In the genomic region with DNA sequence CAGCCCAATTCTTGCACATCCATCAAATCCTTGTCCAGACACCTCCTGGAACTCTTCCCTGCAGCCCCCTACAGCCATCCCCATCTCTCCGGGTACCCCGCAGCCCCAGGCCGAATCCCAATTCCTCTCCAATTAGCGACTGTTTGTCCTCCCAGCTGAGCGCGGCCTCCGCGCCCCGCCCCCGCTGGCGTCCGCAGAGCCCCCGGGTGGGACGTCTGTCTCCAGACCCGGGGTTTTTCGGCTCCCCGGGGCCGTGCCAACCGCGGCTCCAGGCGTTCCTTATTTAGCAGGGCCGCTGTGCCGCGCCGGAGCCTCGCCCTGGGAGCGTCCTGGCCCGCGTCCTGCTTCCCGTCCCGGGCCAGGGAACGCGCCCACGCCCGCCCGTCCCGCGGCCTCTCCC, we compare ENCODE assay signal across 8 cellular contexts.
DNase-seq lines count a peak whose midpoint lies in the region; ATAC-seq and TF ChIP-seq lines count a peak whose summit lies in the region.
"Not testable (repeated sequence)": the region's sequence is repeated elsewhere in the genome, so short reads cannot be mapped to it uniquely, and the experiment has no call there.

No MANE protein-coding gene starts in this region.

- H3K4me3 Mint-ChIP-seq in activated naive CD8-positive, alpha-beta T cell treated with anti-CD3 and anti-CD28 coated beads for 36 hours = peak overlapping the region; percentile 78
- peak overlapping the region in 1 of 2 donors; percentile 60 for H3K4me3 Mint-ChIP-seq in effector memory CD8-positive, alpha-beta T cell
- peak overlapping the region; percentile 80 to 86 for H3K4me3 Mint-ChIP-seq in stimulated activated naive B cell treated with anti-CD40 and anti-IgM and Interleukin-4, amounts not matched to agents 10 μg/mL and 1 μg/mL and 100 μg/mL, for 72 hours

- not testable (repeated sequence) for H3K36me3 ChIP-seq in BE2C; HUES64 (ENCODE audit: insufficient read depth, low read length); kidney epithelial cell (ENCODE audit: control insufficient read depth, insufficient read depth, low read length)

- intact Hi-C loops in posterior cingulate gyrus (cut with DNase I) = not testable (repeated sequence)

- H3K4me3 ChIP-seq in BE2C (ENCODE audit: low read depth, low read length) (peak overlapping the region; percentile 39), HUES64 (ENCODE audit: low read length) (peak overlapping the region; percentile 35; the same call in 1 of the 2 replicates), kidney epithelial cell (ENCODE audit: low read depth, low read length) (peak overlapping the region; percentile 27)

- peak; percentile 26 for DNase-seq in BE2C
- peak; percentile 15 to 17 for DNase-seq in activated CD4-positive, alpha-beta T cell treated with anti-CD3 and anti-CD28 coated beads, Interleukin-2, amount 50 U/mL, for 48 hours
- peak; percentile 34 for DNase-seq in activated naive CD8-positive, alpha-beta T cell treated with anti-CD3 and anti-CD28 coated beads for 36 hours
- DNase-seq in effector memory CD8-positive, alpha-beta T cell = peak; percentile 1 to 7 (median 5)
- DNase-seq in kidney epithelial cell (ENCODE audit: low read depth) = not testable (repeated sequence)
- DNase-seq in posterior cingulate gyrus = peak in 6 of 10 donors; percentile 8 to 87 (median 46)
- peak; percentile 19 for DNase-seq in stimulated activated naive B cell treated with anti-CD40 and anti-IgM and Interleukin-4, amounts not matched to agents 10 μg/mL and 1 μg/mL and 100 μg/mL, for 72 hours

- 0% methylated on average over 12 of the region's 38 CpGs for WGBS in HUES64

- not testable (repeated sequence) for H3K4me1 ChIP-seq in BE2C; HUES64 (ENCODE audit: insufficient read depth, low read length)

- not testable (repeated sequence) for H3K9ac ChIP-seq in HUES64 (ENCODE audit: low read depth, low read length)

- not testable (repeated sequence) for H3K9me3 ChIP-seq in BE2C; HUES64 (ENCODE audit: insufficient read depth, low read depth, low read length)

- not testable (repeated sequence) for H3K27ac Mint-ChIP-seq in activated naive CD8-positive, alpha-beta T cell treated with anti-CD3 and anti-CD28 coated beads for 36 hours; effector memory CD8-positive, alpha-beta T cell
- peak overlapping the region; percentile 76 for H3K27ac Mint-ChIP-seq in stimulated activated naive B cell treated with anti-CD40 and anti-IgM and Interleukin-4, amounts not matched to agents 10 μg/mL and 1 μg/mL and 100 μg/mL, for 72 hours

- TF ChIP-seq CTCF in BE2C (IDR thresholded peaks at IDR 0.05; ENCODE audit: low read depth, low read length); kidney epithelial cell (IDR thresholded peaks at IDR 0.05; ENCODE audit: insufficient read depth, low read length, poor library complexity, severe bottlenecking): not testable (repeated sequence)

- not testable (repeated sequence) for H3K27me3 Mint-ChIP-seq in activated naive CD8-positive, alpha-beta T cell treated with anti-CD3 and anti-CD28 coated beads for 36 hours; effector memory CD8-positive, alpha-beta T cell; stimulated activated naive B cell treated with anti-CD40 and anti-IgM and Interleukin-4, amounts not matched to agents 10 μg/mL and 1 μg/mL and 100 μg/mL, for 72 hours

- H3K27ac ChIP-seq in HUES64 (ENCODE audit: low read depth, low read length) = not testable (repeated sequence)

- not testable (repeated sequence) for H3K9me3 Mint-ChIP-seq in activated naive CD8-positive, alpha-beta T cell treated with anti-CD3 and anti-CD28 coated beads for 36 hours; effector memory CD8-positive, alpha-beta T cell; stimulated activated naive B cell treated with anti-CD40 and anti-IgM and Interleukin-4, amounts not matched to agents 10 μg/mL and 1 μg/mL and 100 μg/mL, for 72 hours

- not testable (repeated sequence) for H3K4me1 Mint-ChIP-seq in activated naive CD8-positive, alpha-beta T cell treated with anti-CD3 and anti-CD28 coated beads for 36 hours; effector memory CD8-positive, alpha-beta T cell (ENCODE audit: low read depth in 2 of 2); stimulated activated naive B cell treated with anti-CD40 and anti-IgM and Interleukin-4, amounts not matched to agents 10 μg/mL and 1 μg/mL and 100 μg/mL, for 72 hours

- ATAC-seq in effector memory CD8-positive, alpha-beta T cell (replicated peaks); stimulated activated naive B cell treated with anti-CD40 and anti-IgM and Interleukin-4, amounts not matched to agents 10 μg/mL and 1 μg/mL and 100 μg/mL, for 72 hours (replicated peaks): not testable (repeated sequence)

- not testable (repeated sequence) for H3K27me3 ChIP-seq in BE2C; HUES64 (ENCODE audit: insufficient read depth, low read length); kidney epithelial cell (ENCODE audit: control insufficient read depth, insufficient read depth, low read length)

- not testable (repeated sequence) for H3K36me3 Mint-ChIP-seq in activated naive CD8-positive, alpha-beta T cell treated with anti-CD3 and anti-CD28 coated beads for 36 hours; effector memory CD8-positive, alpha-beta T cell (ENCODE audit: insufficient read depth); stimulated activated naive B cell treated with anti-CD40 and anti-IgM and Interleukin-4, amounts not matched to agents 10 μg/mL and 1 μg/mL and 100 μg/mL, for 72 hours
